In the genomic region with DNA sequence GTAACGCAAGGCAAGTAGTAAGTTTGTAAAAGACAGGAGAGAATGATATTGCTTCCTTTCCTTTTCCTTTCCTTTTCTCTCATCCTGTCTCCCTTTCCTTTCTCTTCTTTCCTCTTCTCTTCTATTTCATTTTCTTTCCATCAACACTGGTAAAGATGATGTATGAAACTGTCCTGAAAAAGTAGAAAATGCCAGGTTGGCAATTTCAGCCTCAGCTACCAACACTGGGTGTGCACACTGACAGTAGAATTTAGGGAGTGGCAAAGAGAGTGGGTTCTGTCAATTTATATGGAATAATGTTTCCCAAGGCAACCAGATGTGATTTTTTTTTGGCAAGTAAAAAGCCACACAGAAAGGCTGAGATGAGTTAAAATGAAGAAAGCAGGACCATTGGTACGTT, we compare ENCODE assay signal across 7 cellular contexts.
"Had no signal": no experiment of that assay in that cellular context is flagged by ENCODE, and none has a peak within 500 bp of the region (broad histone marks: within the 10 kb centered on the region; RNA-seq: fewer than 3 reads in every experiment).

No MANE protein-coding gene starts in this region.

- H3K4me3 Mint-ChIP-seq: IgD-negative memory B cell had no signal

- H3K4me3 ChIP-seq: K562 had no signal

- DNase-seq: IMR-90, KBM-7, KG1 had no signal

- ATAC-seq: K562 had no signal

- H3K27ac Mint-ChIP-seq: IgD-negative memory B cell had no signal

- H3K4me1 Mint-ChIP-seq: IgD-negative memory B cell had no signal

- H3K36me3 Mint-ChIP-seq: IgD-negative memory B cell had no signal

- H3K27ac ChIP-seq: HL-60 had no signal

- FAIRE-seq: HTR-8/SVneo, K562 had no signal
